ENCODE assay signal across 10 cellular contexts in the genomic region with DNA sequence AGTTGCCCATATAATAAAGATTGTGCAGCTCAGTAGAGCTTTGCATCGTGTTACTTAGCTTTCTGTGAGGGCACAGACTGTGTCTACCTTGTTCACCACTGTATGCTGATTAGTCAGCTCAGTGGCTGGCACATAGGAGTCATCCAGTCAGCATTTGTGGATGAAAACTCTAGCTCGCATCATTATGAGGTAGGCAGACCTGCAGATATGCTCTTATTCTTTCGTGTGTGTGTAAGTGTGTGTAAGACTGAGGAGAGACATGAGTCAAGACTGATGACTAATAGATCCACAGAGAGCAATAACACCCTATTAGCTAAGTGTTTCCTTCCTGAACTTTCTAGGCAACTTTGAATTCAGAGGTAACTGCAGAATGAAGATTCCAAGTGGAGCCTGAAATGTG. TPM values are rescaled to one million over a fixed set of nuclear protein-coding genes. Genes with fewer than 3 reads are reported as not detected.
DNase-seq lines count a peak whose midpoint lies in the region; ATAC-seq and TF ChIP-seq lines count a peak whose summit lies in the region.
"Had no signal": no experiment of that assay in that cellular context is flagged by ENCODE, and none has a peak within 500 bp of the region (broad histone marks: within the 10 kb centered on the region; RNA-seq: fewer than 3 reads in every experiment).

No MANE protein-coding gene starts in this region.

- H3K79me2 ChIP-seq in fibroblast of lung (ENCODE audit: control insufficient read depth, insufficient read depth, low read length) = no peaks in the 10 kb centered on the region

- peaks cover 38% of the 10 kb centered on the region for H3K4me1 Mint-ChIP-seq in activated CD8-positive, alpha-beta T cell treated with anti-CD3 and anti-CD28 coated beads for 36 hours (ENCODE audit: low read depth)
- H3K4me1 Mint-ChIP-seq: B cell had no signal

- TF ChIP-seq POLR2A in adrenal gland (IDR thresholded peaks at IDR 0.05) = no peak

- DNase-seq in activated CD4-positive, alpha-beta T cell treated with anti-CD3 and anti-CD28 coated beads for 4 hours = peak; percentile 30 to 45
- DNase-seq in activated CD4-positive, alpha-beta T cell treated with anti-CD3 and anti-CD28 coated beads for 1 hour = no peak
- peak; percentile 70 for DNase-seq in activated CD8-positive, alpha-beta T cell treated with anti-CD3 and anti-CD28 coated beads for 36 hours
- peak; percentile 79 to 97 for DNase-seq in fibroblast of lung (ENCODE audit: low read depth in 2 of 2)
- DNase-seq in stimulated activated CD8-positive, alpha-beta memory T cell treated with anti-CD3 and anti-CD28 coated beads, Interleukin-4, amount 100 ng/mL, for 24 hours (ENCODE audit: low read depth) = peak; percentile 30
- no peak for DNase-seq in C1 segment of cervical spinal cord (lab: John Stamatoyannopoulos, UW)
- no peak for DNase-seq in adrenal gland
- DNase-seq in occipital lobe (lab: John Stamatoyannopoulos, UW) = no peak
- DNase-seq: NCI-H1417 had no signal

- no peaks in the 10 kb centered on the region for H3K27me3 Mint-ChIP-seq in activated CD8-positive, alpha-beta T cell treated with anti-CD3 and anti-CD28 coated beads for 36 hours
- H3K27me3 Mint-ChIP-seq: B cell had no signal

- no peak overlapping the region for H3K4me2 ChIP-seq in fibroblast of lung (ENCODE audit: extremely low read depth, insufficient read depth, low read length)

- no peak overlapping the region for H3K9ac ChIP-seq in fibroblast of lung (ENCODE audit: insufficient read depth, low read length)

- no peaks in the 10 kb centered on the region for H4K20me1 ChIP-seq in fibroblast of lung (ENCODE audit: control insufficient read depth, extremely low read depth, insufficient read depth, low read length)

- H3K36me3 Mint-ChIP-seq in activated CD8-positive, alpha-beta T cell treated with anti-CD3 and anti-CD28 coated beads for 36 hours (ENCODE audit: low read depth) = peaks cover 83% of the 10 kb centered on the region

- H3K4me3 ChIP-seq in fibroblast of lung (replicated peaks in 1 of 4; ENCODE audit: control extremely low read depth in 1 of 4, insufficient read depth in 1 of 4, low read depth in 3 of 4, low read length in 4 of 4) (no peak overlapping the region), adrenal gland (no peak overlapping the region)

- H3K36me3 ChIP-seq in fibroblast of lung (ENCODE audit: control insufficient read depth, insufficient read depth, low read length) (peaks cover 5% of the 10 kb centered on the region), adrenal gland (replicated peaks in 1 of 2) (peaks cover 0 to 36% of the 10 kb centered on the region in 2 donors)

- peak overlapping the region; percentile 47 for H3K27ac ChIP-seq in fibroblast of lung (ENCODE audit: insufficient read depth, low read length)
- no peak overlapping the region for H3K27ac ChIP-seq in adrenal gland

- CTCF ChIA-PET in activated CD8-positive, alpha-beta T cell treated with anti-CD3 and anti-CD28 coated beads for 36 hours (lab: Charles Lee) = interaction anchor here (1.0 to 1.3 kb wide), 2 partner anchors 13 to 16 kb away, joined by 5 to 8 read pairs; no protein-coding TSS in a partner anchor

- H3K27me3 ChIP-seq in fibroblast of lung (ENCODE audit: control insufficient read depth, insufficient read depth, low read length) (no peaks in the 10 kb centered on the region), adrenal gland (no peaks in the 10 kb centered on the region)

- H3K9me3 Mint-ChIP-seq in activated CD8-positive, alpha-beta T cell treated with anti-CD3 and anti-CD28 coated beads for 36 hours = no peaks in the 10 kb centered on the region

- no peaks in the 10 kb centered on the region for H3K9me3 ChIP-seq in fibroblast of lung (ENCODE audit: control insufficient read depth, insufficient read depth, low read depth, low read length)
- no peaks in the 10 kb centered on the region for H3K9me3 ChIP-seq in adrenal gland (replicated peaks in 1 of 3)

- POLR2A ChIA-PET in activated CD8-positive, alpha-beta T cell treated with anti-CD3 and anti-CD28 coated beads for 36 hours (lab: Charles Lee) = interaction anchor here (0.7 to 1.1 kb wide), 4 partner anchors 13 to 313 kb away, joined by 3 read pairs; a partner anchor contains a TSS

- no peak overlapping the region for H2AFZ ChIP-seq in fibroblast of lung (ENCODE audit: low read length)

- peak overlapping the region; percentile 76 for H3K27ac Mint-ChIP-seq in activated CD8-positive, alpha-beta T cell treated with anti-CD3 and anti-CD28 coated beads for 36 hours
- H3K27ac Mint-ChIP-seq: B cell had no signal

- peaks cover 10% of the 10 kb centered on the region for H3K4me1 ChIP-seq in fibroblast of lung (ENCODE audit: control insufficient read depth, extremely low read depth, insufficient read depth, low read length)
- H3K4me1 ChIP-seq in adrenal gland (replicated peaks in 1 of 2) = no peaks in the 10 kb centered on the region

- no peak overlapping the region for H3K4me3 Mint-ChIP-seq in activated CD8-positive, alpha-beta T cell treated with anti-CD3 and anti-CD28 coated beads for 36 hours
- H3K4me3 Mint-ChIP-seq: B cell had no signal

- intact Hi-C loops in activated CD8-positive, alpha-beta T cell treated with anti-CD3 and anti-CD28 coated beads for 36 hours (cut with micrococcal nuclease) = no loop called here
- intact Hi-C loops in adrenal gland (cut with DNase I) = no loop called here

- peak; percentile 98 for ATAC-seq in activated CD8-positive, alpha-beta T cell treated with anti-CD3 and anti-CD28 coated beads for 36 hours

- no peak for TF ChIP-seq CTCF in activated CD8-positive, alpha-beta T cell treated with anti-CD3 and anti-CD28 coated beads for 36 hours (IDR thresholded peaks at IDR 0.05)
- no peak for TF ChIP-seq CTCF in fibroblast of lung (conservative IDR thresholded peaks at IDR 0.05 in 1 of 2, IDR thresholded peaks at IDR 0.05 in 1 of 2; ENCODE audit: low read depth in 1 of 2, low read length in 2 of 2)
- no peak for TF ChIP-seq CTCF in adrenal gland (IDR thresholded peaks at IDR 0.05)

- 43 to 78% (median 63%) methylated on average over 3 of the region's 3 CpGs for WGBS in adrenal gland, 4 donors

RNA-seq across cellular contexts. Expression of a gene that starts 17.1 kb away (rescaled TPM):
- total RNA-seq in activated CD8-positive, alpha-beta T cell treated with anti-CD3 and anti-CD28 coated beads for 36 hours = 100 to 1,000 TPM; 126 to 127 TPM
- 7.7 and 13.2 TPM in 2 replicates for total RNA-seq in fibroblast of lung
- 10.0 and 14.9 TPM in 2 replicates for polyA plus RNA-seq in fibroblast of lung
- polyA plus RNA-seq in fibroblast of lung (2012) = 7.6 and 12.7 TPM in 2 replicates
- 3.5 and 22.7 TPM in 2 replicates for polyA minus RNA-seq in fibroblast of lung (ENCODE audit: low replicate concordance)
- 10 to 100 TPM; 10.3 to 26.3 (median 21.0) TPM for total RNA-seq in adrenal gland
- 10 to 100 TPM in 1 of 3 donors, 1 to 10 TPM in 2; 3.5 to 15.0 (median 3.9) TPM for polyA plus RNA-seq in adrenal gland
- total RNA-seq in occipital lobe = 3.0 TPM

RNA-seq across cellular contexts. Expression of a gene that starts 44.3 kb away (rescaled TPM):
- total RNA-seq in activated CD8-positive, alpha-beta T cell treated with anti-CD3 and anti-CD28 coated beads for 36 hours = under 1 TPM; 0.27 TPM
- 4.6 and 8.4 TPM in 2 replicates for total RNA-seq in fibroblast of lung
- polyA plus RNA-seq in fibroblast of lung = 2.9 and 4.0 TPM in 2 replicates
- 2.2 and 2.7 TPM in 2 replicates for polyA plus RNA-seq in fibroblast of lung (2012)
- polyA minus RNA-seq in fibroblast of lung (ENCODE audit: low replicate concordance) = 0.93 and 1.9 TPM in 2 replicates
- 10 to 100 TPM in 1 of 8 donors, 1 to 10 TPM in 6, under 1 TPM in 1; 0.85 to 13.5 (median 3.6) TPM for total RNA-seq in adrenal gland
- polyA plus RNA-seq in adrenal gland = 10 to 100 TPM in 2 of 3 donors, 1 to 10 TPM in 1; 3.3 to 44.0 (median 29.9) TPM
- total RNA-seq in occipital lobe = 5.0 TPM

Comparison
In these comparisons a context has a peak if more than half of its experiments do, and no peak if none do; other contexts are left out.
1. DNase-seq: peak in activated CD4-positive, alpha-beta T cell treated with anti-CD3 and anti-CD28 coated beads for 4 hours (2 of 2), activated CD8-positive, alpha-beta T cell treated with anti-CD3 and anti-CD28 coated beads for 36 hours (single experiment), fibroblast of lung (2 of 2) and stimulated activated CD8-positive, alpha-beta memory T cell treated with anti-CD3 and anti-CD28 coated beads, Interleukin-4, amount 100 ng/mL, for 24 hours (single experiment); none in activated CD4-positive, alpha-beta T cell treated with anti-CD3 and anti-CD28 coated beads for 1 hour (single experiment), C1 segment of cervical spinal cord (0 of 14), adrenal gland (0 of 7) and occipital lobe (single experiment).